ENCODE assay signal across 8 cellular contexts in genomic region chr11:75554258-75555022, GRCh38. TPM values are rescaled to one million over a fixed set of nuclear protein-coding genes. Genes with fewer than 3 reads are reported as not detected.
A peak's percentile ranks its signal among the peaks of the same experiment; 100 is the strongest.
DNase-seq lines count a peak whose midpoint lies in the region; ATAC-seq and TF ChIP-seq lines count a peak whose summit lies in the region.

No MANE protein-coding gene starts in this region.

- no peaks in the 10 kb centered on the region for H3K9me2 ChIP-seq in GM23248 (ENCODE audit: insufficient read depth)

- TF ChIP-seq CTCF in gastroesophageal sphincter (IDR thresholded peaks at IDR 0.05): no peak
- no peak for TF ChIP-seq CTCF in osteocyte (IDR thresholded peaks at IDR 0.05)

- H3K4me2 ChIP-seq in GM23248 (ENCODE audit: unreplicated experiment): peak overlapping the region; percentile 55

- TF ChIP-seq EP300 in gastroesophageal sphincter (IDR thresholded peaks at IDR 0.05): no peak

- H3K4me3 Mint-ChIP-seq in osteocyte (ENCODE audit: unreplicated experiment): peak overlapping the region; percentile 45

- ATAC-seq in gastroesophageal sphincter (peak; percentile 93), HG03159 (IDR thresholded peaks at IDR 0.05; ENCODE audit: unreplicated experiment) (no peak), HG02588 (IDR thresholded peaks at IDR 0.05; ENCODE audit: unreplicated experiment) (no peak), HG03565 (IDR thresholded peaks at IDR 0.05; ENCODE audit: unreplicated experiment) (no peak)

- peak overlapping the region; percentile 86 for H3K27ac ChIP-seq in GM23248
- H3K27ac ChIP-seq in gastroesophageal sphincter: peak overlapping the region; percentile 56 to 100 (median 98)

- H3K27me3 ChIP-seq in GM23248 (replicated peaks; ENCODE audit: insufficient read depth): no peaks in the 10 kb centered on the region
- no peaks in the 10 kb centered on the region for H3K27me3 ChIP-seq in gastroesophageal sphincter

- no peaks in the 10 kb centered on the region for H3K79me2 ChIP-seq in GM23248 (ENCODE audit: insufficient read depth)

- no peaks in the 10 kb centered on the region for H3K9me3 Mint-ChIP-seq in osteocyte (ENCODE audit: unreplicated experiment)

- H3K36me3 ChIP-seq in GM23248 (ENCODE audit: low read depth) (no peaks in the 10 kb centered on the region), gastroesophageal sphincter (no peaks in the 10 kb centered on the region)

- H3K27me3 Mint-ChIP-seq in osteocyte (ENCODE audit: unreplicated experiment): no peaks in the 10 kb centered on the region

- H3K4me3 ChIP-seq in GM23248 (peak overlapping the region; percentile 35), gastroesophageal sphincter (peak overlapping the region in 1 of 2 donors; percentile 37)

- H3K36me3 Mint-ChIP-seq in osteocyte (ENCODE audit: unreplicated experiment): no peaks in the 10 kb centered on the region

- H3K4me1 ChIP-seq in GM23248 (ENCODE audit: insufficient read depth): peaks cover 38% of the 10 kb centered on the region
- H3K4me1 ChIP-seq in gastroesophageal sphincter: peaks cover 5 to 68% (median 42%) of the 10 kb centered on the region in 3 donors

- peaks cover 39% of the 10 kb centered on the region for H3F3A ChIP-seq in GM23248 (ENCODE audit: insufficient read depth)

- H3K4me1 Mint-ChIP-seq in osteocyte (ENCODE audit: unreplicated experiment): peaks cover 44% of the 10 kb centered on the region

- H2AFZ ChIP-seq in GM23248: peak overlapping the region; percentile 73

- H3K9ac ChIP-seq in GM23248: peak overlapping the region; percentile 75

- DNase-seq in GM23248 (peak; percentile 98), T1000 (lab: John Stamatoyannopoulos, UW) (peak; percentile 71), osteocyte (ENCODE audit: extremely low spot score, unreplicated experiment) (peak; percentile 97), HT-29 (ENCODE audit: low spot score) (no peak)

- H3K27ac Mint-ChIP-seq in osteocyte (ENCODE audit: unreplicated experiment): peak overlapping the region; percentile 93

- peak in 1 of 2 donors; percentile 31 for TF ChIP-seq POLR2A in gastroesophageal sphincter (IDR thresholded peaks at IDR 0.05)

- H4K20me1 ChIP-seq in GM23248 (ENCODE audit: insufficient read depth): no peaks in the 10 kb centered on the region

- H3K9me3 ChIP-seq in GM23248 (ENCODE audit: low read depth): no peaks in the 10 kb centered on the region
- no peaks in the 10 kb centered on the region for H3K9me3 ChIP-seq in gastroesophageal sphincter

- WGBS in GM23248 (ENCODE audit: low coverage in 1 of 2, low lambda C conversion rate in 2 of 2, missing lambda C conversion rate in 2 of 2), 2 experiments: 8 to 10% methylated on average over 18 to 21 of the region's 21 CpGs
- WGBS in gastroesophageal sphincter (ENCODE audit: low coverage in 1 of 2), 2 donors: 17% methylated on average over 1 to 6 of the region's 21 CpGs

- in situ Hi-C loops in GM23248 (cut with MboI): no loop called here

RNA-seq across cellular contexts. Expression of gene SERPINH1, which starts 7.6 kb away (rescaled TPM):
- total RNA-seq in GM23248 (2014; rRNA removed; shearing (Covaris generic)): 1,790 and 1,872 TPM in 2 replicates
- polyA plus RNA-seq in GM23248 (2016; fragmentation: Nextera tagmentation; extraction: Ambion mirVana): 520 and 559 TPM in 2 replicates
- total RNA-seq in gastroesophageal sphincter (100 to 1,000 TPM; 127 to 284 (median 175) TPM), osteocyte (484 and 511 TPM in 2 replicates)
- 138 and 141 TPM in 2 replicates for total RNA-seq in HT-29 (2014; rRNA removed; shearing (Covaris generic))

RNA-seq across cellular contexts. Expression of gene GDPD5, which starts 28.7 kb away (rescaled TPM):
- total RNA-seq in GM23248 (2014; rRNA removed; shearing (Covaris generic)): 7.0 and 10.7 TPM in 2 replicates
- 3.4 and 5.6 TPM in 2 replicates for polyA plus RNA-seq in GM23248 (2016; fragmentation: Nextera tagmentation; extraction: Ambion mirVana)
- 1 to 10 TPM; 3.8 to 9.3 (median 6.4) TPM for total RNA-seq in gastroesophageal sphincter
- total RNA-seq in osteocyte: 3.1 and 4.0 TPM in 2 replicates
- total RNA-seq in HT-29 (2014; rRNA removed; shearing (Covaris generic)): 2.8 and 4.0 TPM in 2 replicates
